ENCODE assay signal across 8 cellular contexts in the genomic region with DNA sequence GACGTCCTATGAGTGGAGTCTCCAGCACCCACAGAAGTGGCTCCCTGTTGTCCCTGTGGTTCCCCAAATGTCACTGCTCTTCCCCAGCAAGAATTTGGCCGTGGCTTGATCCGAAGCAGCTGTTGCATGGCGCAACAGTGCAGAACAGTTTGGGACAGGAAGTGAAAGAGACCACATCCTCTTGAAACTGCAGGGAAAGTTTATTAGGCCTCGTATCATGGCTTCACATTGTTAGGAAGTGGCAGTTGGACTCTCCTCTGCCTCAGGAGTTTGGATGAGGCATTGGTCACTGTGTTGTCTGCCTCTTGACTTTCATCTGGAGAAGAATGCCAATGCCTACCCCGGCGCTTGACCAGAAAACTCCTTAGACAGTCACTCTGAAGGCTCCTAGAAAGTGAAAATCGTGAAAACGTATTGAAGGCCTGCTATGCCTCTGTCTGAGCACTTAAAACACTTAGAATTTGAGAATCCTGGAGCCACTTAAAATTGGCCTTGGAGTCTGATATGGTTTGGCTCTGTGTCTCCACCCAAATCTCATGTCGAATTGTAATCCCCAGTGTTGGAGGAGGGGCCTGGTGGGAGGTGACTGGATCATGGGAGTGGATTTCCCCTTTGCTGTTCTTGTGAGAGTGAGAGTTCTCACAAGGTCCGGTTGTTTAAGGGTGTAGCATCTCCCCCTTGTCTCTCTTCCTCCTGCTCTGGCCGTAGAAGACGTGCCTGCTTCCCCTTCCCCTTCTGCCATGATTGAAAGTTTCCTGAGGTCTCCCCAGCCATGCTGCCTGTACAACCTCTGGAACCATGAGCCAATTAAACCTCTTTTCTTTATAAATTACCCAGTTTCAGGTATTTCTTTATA.
DNase-seq lines count a peak whose midpoint lies in the region; ATAC-seq and FAIRE-seq lines count a peak whose summit lies in the region.

No MANE protein-coding gene starts in this region.

- H3K27me3 ChIP-seq in effector memory CD4-positive, alpha-beta T cell (replicated peaks; ENCODE audit: control insufficient read depth, insufficient read depth, low read length, poor library complexity, severe bottlenecking): no peaks in the 10 kb centered on the region
- H3K27me3 ChIP-seq in small intestine (ENCODE audit: control insufficient read depth in 2 of 2, insufficient read depth in 2 of 2, low read length in 2 of 2): no peaks in the 10 kb centered on the region

- ATAC-seq in GM21526 (IDR thresholded peaks at IDR 0.05; ENCODE audit: low FRiP score, unreplicated experiment): peak; percentile 76

- H3K27ac ChIP-seq in effector memory CD4-positive, alpha-beta T cell (ENCODE audit: insufficient read depth, low read length, poor library complexity, severe bottlenecking): no peak overlapping the region
- H3K27ac ChIP-seq in small intestine (ENCODE audit: low read depth in 1 of 2, low read length in 1 of 2): peak overlapping the region in 1 of 2 donors; percentile 87

- no peaks in the 10 kb centered on the region for H3K36me3 ChIP-seq in effector memory CD4-positive, alpha-beta T cell (ENCODE audit: control insufficient read depth, insufficient read depth, low read length)
- no peaks in the 10 kb centered on the region for H3K36me3 ChIP-seq in small intestine (ENCODE audit: control insufficient read depth in 2 of 2, insufficient read depth in 2 of 2, low read length in 2 of 2)

- DNase-seq in GDM1 (lab: John Stamatoyannopoulos, UW): peak; percentile 74
- peak; percentile 95 to 97 for DNase-seq in Kasumi-1 (lab: John Stamatoyannopoulos, UW)
- DNase-seq in effector memory CD4-positive, alpha-beta T cell: no peak
- DNase-seq in stimulated activated CD8-positive, alpha-beta memory T cell treated with anti-CD3 and anti-CD28 coated beads, Interleukin-4, amount 100 ng/mL, for 48 hours: peak; percentile 32
- DNase-seq in amniotic stem cell (lab: John Stamatoyannopoulos, UW): no peak
- no peak for DNase-seq in effector CD8-positive, alpha-beta T cell (lab: John Stamatoyannopoulos, UW)
- no peak for DNase-seq in small intestine

- H3K4me3 ChIP-seq in effector memory CD4-positive, alpha-beta T cell (ENCODE audit: insufficient read depth, low read depth, low read length, poor library complexity, severe bottlenecking): peak overlapping the region; percentile 20
- no peak overlapping the region for H3K4me3 ChIP-seq in small intestine (ENCODE audit: low read depth in 1 of 2, low read length in 2 of 2)

- H3K9me3 ChIP-seq in effector memory CD4-positive, alpha-beta T cell (ENCODE audit: control insufficient read depth, low read length): no peaks in the 10 kb centered on the region
- no peaks in the 10 kb centered on the region for H3K9me3 ChIP-seq in small intestine (ENCODE audit: control insufficient read depth, low read depth)

- no peak for FAIRE-seq in small intestine (lab: Jason Lieb, UNC)

- 65 to 93% (median 71%) methylated on average over 12 to 13 of the region's 13 CpGs for WGBS in small intestine, 3 donors

- H3K4me1 ChIP-seq in effector memory CD4-positive, alpha-beta T cell (ENCODE audit: control insufficient read depth, insufficient read depth, low read length, poor library complexity, severe bottlenecking): no peaks in the 10 kb centered on the region
- H3K4me1 ChIP-seq in small intestine (ENCODE audit: control insufficient read depth in 2 of 2, insufficient read depth in 1 of 2, low read depth in 1 of 2, low read length in 1 of 2): peaks cover 0 to 7% of the 10 kb centered on the region in 2 donors

Comparison
In these comparisons a context has a peak if more than half of its experiments do, and no peak if none do; other contexts are left out.
1. DNase-seq: peak in GDM1 (single experiment), Kasumi-1 (2 of 2) and stimulated activated CD8-positive, alpha-beta memory T cell treated with anti-CD3 and anti-CD28 coated beads, Interleukin-4, amount 100 ng/mL, for 48 hours (single experiment); none in effector memory CD4-positive, alpha-beta T cell (0 of 3), amniotic stem cell (single experiment), effector CD8-positive, alpha-beta T cell (single experiment) and small intestine (single experiment).